Comparison of ENCODE assay signal across 13 cellular contexts in genomic region chr3:13493867-13494441, GRCh38. TPM values are rescaled to one million over a fixed set of nuclear protein-coding genes. Genes with fewer than 3 reads are reported as not detected.
"Had no signal": no experiment of that assay in that cellular context is flagged by ENCODE, and none has a peak within 500 bp of the region (broad histone marks: within the 10 kb centered on the region; RNA-seq: fewer than 3 reads in every experiment).

No MANE protein-coding gene starts in this region.

- H3K36me3 Mint-ChIP-seq: stimulated activated memory B cell treated with anti-CD40 and anti-IgM and Interleukin-4, amounts not matched to agents 10 μg/mL and 1 μg/mL and 100 μg/mL, for 72 hours had no signal

- H3K4me3 ChIP-seq: cardiac muscle cell, coronary artery, ovary, skin epidermis, upper lobe of left lung had no signal

- H3K27me3 Mint-ChIP-seq: activated CD4-positive, alpha-beta memory T cell treated with anti-CD3 and anti-CD28 coated beads for 36 hours had no signal

- DNase-seq: activated CD4-positive, alpha-beta T cell treated with anti-CD3 and anti-CD28 coated beads for 1 hour; activated gamma-delta T cell treated with Interleukin-2 at 50 U/mL for 16 hours; effector CD8-positive, alpha-beta T cell; mammary epithelial cell had no signal

- H3K9me3 Mint-ChIP-seq: activated CD4-positive, alpha-beta memory T cell treated with anti-CD3 and anti-CD28 coated beads for 36 hours; nephron progenitor cell; stimulated activated memory B cell treated with anti-CD40 and anti-IgM and Interleukin-4, amounts not matched to agents 10 μg/mL and 1 μg/mL and 100 μg/mL, for 72 hours had no signal

- H3K4me3 Mint-ChIP-seq: activated CD4-positive, alpha-beta memory T cell treated with anti-CD3 and anti-CD28 coated beads for 36 hours; nephron progenitor cell; stimulated activated memory B cell treated with anti-CD40 and anti-IgM and Interleukin-4, amounts not matched to agents 10 μg/mL and 1 μg/mL and 100 μg/mL, for 72 hours had no signal

- H3K27me3 ChIP-seq: cardiac muscle cell, ovary, upper lobe of left lung had no signal

- H3K27ac Mint-ChIP-seq: activated CD4-positive, alpha-beta memory T cell treated with anti-CD3 and anti-CD28 coated beads for 36 hours; nephron progenitor cell; stimulated activated memory B cell treated with anti-CD40 and anti-IgM and Interleukin-4, amounts not matched to agents 10 μg/mL and 1 μg/mL and 100 μg/mL, for 72 hours had no signal

- H3K27ac ChIP-seq: cardiac muscle cell, coronary artery, epithelial cell of prostate, ovary, skin epidermis, upper lobe of left lung had no signal

RNA-seq across cellular contexts. Expression of gene FBLN2, which starts 55.0 kb away (rescaled TPM):
- total RNA-seq: activated CD4-positive, alpha-beta memory T cell treated with anti-CD3 and anti-CD28 coated beads for 36 hours had no signal
